ENCODE assay signal across 13 cellular contexts in the genomic region with DNA sequence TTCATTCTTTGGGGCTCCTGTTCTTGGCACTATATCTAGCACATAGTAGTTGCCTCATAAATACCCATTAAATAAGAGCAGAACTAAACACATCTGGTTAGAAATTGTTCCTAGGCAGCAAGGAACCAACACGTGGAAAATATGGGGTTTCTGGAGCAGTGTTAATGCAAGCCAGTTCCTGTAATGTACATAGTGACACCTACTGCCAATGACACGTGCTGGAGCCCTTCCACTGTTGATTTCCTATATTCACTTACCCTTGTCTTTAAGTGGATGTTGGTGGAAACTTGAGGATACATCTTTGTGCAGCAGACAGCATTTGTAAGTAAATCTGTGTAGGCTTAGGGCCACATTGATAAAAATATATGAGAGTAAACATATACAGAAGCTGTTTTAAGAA. TPM values are rescaled to one million over a fixed set of nuclear protein-coding genes. Genes with fewer than 3 reads are reported as not detected.
DNase-seq lines count a peak whose midpoint lies in the region; ATAC-seq and TF ChIP-seq lines count a peak whose summit lies in the region.
"Had no signal": no experiment of that assay in that cellular context is flagged by ENCODE, and none has a peak within 500 bp of the region (broad histone marks: within the 10 kb centered on the region; RNA-seq: fewer than 3 reads in every experiment).

No MANE protein-coding gene starts in this region.

- peak overlapping the region; percentile 94 for H3K9ac ChIP-seq in OCI-LY3 (ENCODE audit: low read length)

- no peak overlapping the region for H2AFZ ChIP-seq in OCI-LY3 (ENCODE audit: low read depth, low read length)

- no peaks in the 10 kb centered on the region for H3K27me3 Mint-ChIP-seq in naive B cell

- H3K36me3 Mint-ChIP-seq in naive B cell = peaks cover 11 to 15% of the 10 kb centered on the region in 2 donors

- H3K4me3 Mint-ChIP-seq in naive B cell = peak overlapping the region in 7 of 8 donors; percentile 57 to 99 (median 95)

- peaks cover 43 to 55% (median 50%) of the 10 kb centered on the region in 3 donors for H3K4me1 Mint-ChIP-seq in naive B cell

- peaks cover 22% of the 10 kb centered on the region for H3K27me3 ChIP-seq in OCI-LY3 (ENCODE audit: low read depth, low read length)

- DNase-seq in SKM-1 treated with dmso at 0.1 percent for 144 hours (lab: John Stamatoyannopoulos, UW; ENCODE audit: unreplicated experiment) (peak; percentile 12), SKM-1 (lab: John Stamatoyannopoulos, UW; ENCODE audit: unreplicated experiment) (no peak), GM13977 (ENCODE audit: low spot score) (no peak), naive B cell (no peak), HCEC 1CT (no peak)
- DNase-seq in stimulated activated CD4-positive, alpha-beta T cell treated with anti-CD3 and anti-CD28 coated beads, Interleukin-4, amount 100 ng/mL, for 4 hours = no peak
- DNase-seq: effector CD4-positive, alpha-beta T cell; GOT3; NCI-H1105 treated with DMSO at 0.1 percent for 48 hours; NCI-H510A; trophoblast cell had no signal

- H3K4me2 ChIP-seq in OCI-LY3 (ENCODE audit: low read length) = peak overlapping the region; percentile 95

- in situ Hi-C loops in GM13977 (cut with MboI; ENCODE audit: low pct_unique_long_range_greater_than_20kb, low sequenced_read_pairs, unreplicated experiment) = no loop called here

- H3K9me3 Mint-ChIP-seq in naive B cell = no peaks in the 10 kb centered on the region

- peak; percentile 57 for TF ChIP-seq CTCF in GM13977 (IDR thresholded peaks at IDR 0.05; ENCODE audit: extremely low read depth, insufficient read depth, missing control alignments)
- TF ChIP-seq CTCF in OCI-LY3 (IDR thresholded peaks at IDR 0.05; ENCODE audit: low read depth, low read length) = peak; percentile 62

- H3K4me3 ChIP-seq in OCI-LY3 (ENCODE audit: low read length) = peak overlapping the region; percentile 84

- H3K36me3 ChIP-seq in OCI-LY3 (replicated peaks; ENCODE audit: low read depth, low read length) = peaks cover 33% of the 10 kb centered on the region

- no peaks in the 10 kb centered on the region for H3K9me3 ChIP-seq in OCI-LY3 (ENCODE audit: insufficient read depth, low read length)

- ATAC-seq in naive B cell (ENCODE audit: low read depth in 2 of 2) (no peak), GM21390 (IDR thresholded peaks at IDR 0.05; ENCODE audit: unreplicated experiment) (no peak)

- H3K79me2 ChIP-seq in OCI-LY3 (ENCODE audit: low read length) = peaks cover 44% of the 10 kb centered on the region

- H3K27ac Mint-ChIP-seq in naive B cell = peak overlapping the region in 3 of 6 donors; percentile 41 to 95 (median 50)

- peaks cover 35% of the 10 kb centered on the region for H3K4me1 ChIP-seq in OCI-LY3 (ENCODE audit: low read length)

- H3K27ac ChIP-seq in OCI-LY3 (ENCODE audit: low read length) = no peak overlapping the region

- H4K20me1 ChIP-seq in OCI-LY3 (ENCODE audit: insufficient read depth, low read length) = peaks cover 29% of the 10 kb centered on the region

RNA-seq across cellular contexts. Expression of gene IRF8, which starts 1.6 kb away (rescaled TPM):
- 100 to 1,000 TPM; 646 to 909 (median 752) TPM for polyA plus RNA-seq in naive B cell (ENCODE audit: low read depth in 6 of 6)
